In genomic region chr5:141923443-141924313, GRCh38 we compare ENCODE assay signal across 8 cellular contexts. TPM values are rescaled to one million over a fixed set of nuclear protein-coding genes. Genes with fewer than 3 reads are reported as not detected.
DNase-seq lines count a peak whose midpoint lies in the region; ATAC-seq and TF ChIP-seq lines count a peak whose summit lies in the region.

Gene DELE1 (plus strand): TSS chr5:141923871. CDS start chr5:141923942, 71 bp downstream.

- no peaks in the 10 kb centered on the region; the same call in 1 of the 2 replicates for H3K9me3 ChIP-seq in AG04450 (ENCODE audit: control insufficient read depth, insufficient read depth, low read length)

- DNase-seq in AG04450 (ENCODE audit: low read depth, low spot score) (peak; percentile 68), NCI-H226 (peak; percentile 92), inferior parietal cortex (ENCODE audit: extremely low spot score) (peak; percentile 95)
- peak; percentile 72 to 92 (median 83) for DNase-seq in activated CD4-positive, CD25-positive, alpha-beta regulatory T cell (lab: John Stamatoyannopoulos, UW)
- peak; percentile 89 for DNase-seq in central memory CD4-positive, alpha-beta T cell
- peak; percentile 93 to 99 for DNase-seq in stimulated activated CD4-positive, alpha-beta T cell treated with anti-CD3 and anti-CD28 coated beads, Interleukin-12 subunit alpha, Interleukin-12 subunit beta, amount 100 ng/mL, for 24 hours (ENCODE audit: low read depth in 2 of 2)

- H3K27me3 ChIP-seq in AG04450 (ENCODE audit: control insufficient read depth, insufficient read depth, low read length): no peaks in the 10 kb centered on the region

- ATAC-seq in GM18873 (IDR thresholded peaks at IDR 0.05; ENCODE audit: low FRiP score, unreplicated experiment) (peak; percentile 96), HG03139 (IDR thresholded peaks at IDR 0.05; ENCODE audit: unreplicated experiment) (peak; percentile 96)

- peak within 1 kb of the TSS; percentile 99 for H3K27ac ChIP-seq in AG04450 (ENCODE audit: low read depth, low read length)

- CTCF ChIA-PET in AG04450 (lab: Charles Lee): interaction anchor here (0.6 to 2.6 kb wide), 5 partner anchors 21 to 231 kb away, joined by 3 to 19 read pairs (median 9); partner anchors contain the start of gene RNF14

- POLR2A ChIA-PET in AG04450 (lab: Yijun Ruan, JAX): interaction anchor here (0.6 to 1.6 kb wide), 14 partner anchors 12 to 242 kb away, joined by 3 to 9 read pairs (median 4); partner anchors contain the start of genes ARAP3, PCDH12 and RNF14

- H3K4me3 ChIP-seq in AG04450 (ENCODE audit: low read depth, low read length): peak within 1 kb of the TSS; percentile 87

- TF ChIP-seq CTCF in AG04450 (IDR thresholded peaks at IDR 0.05; ENCODE audit: low read depth, low read length): no peak

RNA-seq across cellular contexts. Expression of gene DELE1, which starts in this region (rescaled TPM):
- polyA plus RNA-seq in AG04450 (2011; rRNA removed): 54.7 and 72.3 TPM in 2 replicates
- polyA minus RNA-seq in AG04450 (2011; rRNA and poly(A)+ RNA removed): 54.0 and 88.1 TPM in 2 replicates

Comparison
In these comparisons a context has a peak if more than half of its experiments do, and no peak if none do; other contexts are left out.
1. Peak in every context shown above with its lines: DNase-seq, ATAC-seq, H3K4me3 ChIP-seq and H3K27ac ChIP-seq.